8 cellular contexts compared by ENCODE assay signal in genomic region chr11:65448418-65449196, GRCh38. TPM values are rescaled to one million over a fixed set of nuclear protein-coding genes. Genes with fewer than 3 reads are reported as not detected.
DNase-seq lines count a peak whose midpoint lies in the region; ATAC-seq, FAIRE-seq and TF ChIP-seq lines count a peak whose summit lies in the region.

No MANE protein-coding gene starts in this region.

- peaks cover 17% of the 10 kb centered on the region; the same call in 1 of the 2 replicates for H3K36me3 ChIP-seq in OCI-LY1 (ENCODE audit: insufficient read depth, low read length)
- peaks cover 24% of the 10 kb centered on the region for H3K36me3 ChIP-seq in mesodermal cell (ENCODE audit: control insufficient read depth, insufficient read depth, low read length)

- H3K27me3 ChIP-seq in OCI-LY1 (ENCODE audit: insufficient read depth, low read length) = no peaks in the 10 kb centered on the region

- WGBS in mesodermal cell (ENCODE audit: insufficient coverage in 2 of 2), 2 experiments = 74 to 75% methylated on average over 4 of the region's 5 CpGs

- H3K27ac ChIP-seq in OCI-LY1 (ENCODE audit: low read depth, low read length, poor library complexity, severe bottlenecking) (peak overlapping the region; percentile 66), mesodermal cell (ENCODE audit: low read depth, low read length, severe bottlenecking) (peak overlapping the region; percentile 12)

- no peak overlapping the region for H3K4me2 ChIP-seq in OCI-LY1 (ENCODE audit: low read length)

- FAIRE-seq in D721Med (lab: Jason Lieb, UNC) = no peak

- peak; percentile 68 for DNase-seq in AG10803 (ENCODE audit: low read depth)
- peak; percentile 52 for DNase-seq in ecto neural progenitor cell (ENCODE audit: low spot score)
- no peak for DNase-seq in NCI-H2196 treated with DMSO at 0.1 percent for 48 hours (lab: John Stamatoyannopoulos, UW; ENCODE audit: unreplicated experiment)
- no peak for DNase-seq in D721Med (ENCODE audit: insufficient read length, low spot score)
- no peak for DNase-seq in NCI-H2227 (lab: John Stamatoyannopoulos, UW; ENCODE audit: unreplicated experiment)

- no peaks in the 10 kb centered on the region for H3K9me2 ChIP-seq in OCI-LY1 (ENCODE audit: low read depth, low read length)

- no peak overlapping the region for H3K9ac ChIP-seq in OCI-LY1 (ENCODE audit: low read length)

- H3K4me1 ChIP-seq in OCI-LY1 (ENCODE audit: insufficient read depth, low read length, severe bottlenecking) (peaks cover 16% of the 10 kb centered on the region), mesodermal cell (ENCODE audit: control insufficient read depth, insufficient read depth, low read length, poor library complexity, severe bottlenecking) (peaks cover 17% of the 10 kb centered on the region)

- H3K9me3 ChIP-seq in OCI-LY1 (ENCODE audit: low read length) (no peaks in the 10 kb centered on the region), mesodermal cell (ENCODE audit: control insufficient read depth, low read length) (no peaks in the 10 kb centered on the region)

- TF ChIP-seq CTCF in AG10803 (conservative IDR thresholded peaks at IDR 0.05; ENCODE audit: low read length) (peak; percentile 20; the same call in 1 of the 2 replicates), OCI-LY1 (IDR thresholded peaks at IDR 0.05; ENCODE audit: low read length) (no peak), D721Med (IDR thresholded peaks at IDR 0.05; ENCODE audit: insufficient read depth, missing control alignments) (no peak)

- no peaks in the 10 kb centered on the region for H3F3A ChIP-seq in OCI-LY1 (ENCODE audit: insufficient read depth, low read length)

- no peak for ATAC-seq in GM19463 (IDR thresholded peaks at IDR 0.05; ENCODE audit: unreplicated experiment)

- H3K79me2 ChIP-seq in OCI-LY1 (ENCODE audit: insufficient read depth, low read length) = no peaks in the 10 kb centered on the region

- no peak overlapping the region for H3K4me3 ChIP-seq in AG10803 (ENCODE audit: low read length)
- no peak overlapping the region for H3K4me3 ChIP-seq in OCI-LY1 (ENCODE audit: low read depth, low read length, poor library complexity, severe bottlenecking)
- no peak overlapping the region for H3K4me3 ChIP-seq in mesodermal cell (ENCODE audit: extremely low read depth, insufficient read depth, low read length, poor library complexity, severe bottlenecking)

- H4K20me1 ChIP-seq in OCI-LY1 (ENCODE audit: insufficient read depth, low read length) = no peaks in the 10 kb centered on the region

- H2AFZ ChIP-seq in OCI-LY1 (ENCODE audit: low read length) = no peak overlapping the region

RNA-seq across cellular contexts. Expression of gene NEAT1, which starts 26.0 kb away (rescaled TPM):
- polyA plus RNA-seq in mesodermal cell (2013, experiment 1 of 2) = 32.4 TPM
- polyA plus RNA-seq in mesodermal cell (2013, experiment 2 of 2) = 28.8 TPM

RNA-seq across cellular contexts. Expression of gene MALAT1, which starts 50.2 kb away (rescaled TPM):
- polyA plus RNA-seq in mesodermal cell (2013, experiment 1 of 2) = 1,431 TPM
- polyA plus RNA-seq in mesodermal cell (2013, experiment 2 of 2) = 2,018 TPM

Comparison
In these comparisons a context has a peak if more than half of its experiments do, and no peak if none do; other contexts are left out.
1. DNase-seq: peak in AG10803 (single experiment) and ecto neural progenitor cell (single experiment); none in NCI-H2196 treated with DMSO at 0.1 percent for 48 hours (single experiment), D721Med (single experiment) and NCI-H2227 (single experiment).